ENCODE assay signal across 20 cellular contexts in genomic region chr10:77157248-77158019, GRCh38.
A peak's percentile ranks its signal among the peaks of the same experiment; 100 is the strongest.
DNase-seq lines count a peak whose midpoint lies in the region; ATAC-seq and TF ChIP-seq lines count a peak whose summit lies in the region.
"Had no signal": no experiment of that assay in that cellular context is flagged by ENCODE, and none has a peak within 500 bp of the region (broad histone marks: within the 10 kb centered on the region; RNA-seq: fewer than 3 reads in every experiment).

No MANE protein-coding gene starts in this region.

- peaks cover 38% of the 10 kb centered on the region for H3K4me1 ChIP-seq in RWPE2 (ENCODE audit: insufficient read depth, poor library complexity, severe bottlenecking)
- H3K4me1 ChIP-seq in gastroesophageal sphincter, result peaks cover 2 to 44% (median 12%) of the 10 kb centered on the region in 3 donors

- peak overlapping the region; percentile 96 for H3K27ac Mint-ChIP-seq in osteocyte (ENCODE audit: unreplicated experiment)
- no peak overlapping the region for H3K27ac Mint-ChIP-seq in immature natural killer cell
- H3K27ac Mint-ChIP-seq: endodermal cell; naive thymus-derived CD8-positive, alpha-beta T cell had no signal

- DNase-seq in RWPE2 (ENCODE audit: low spot score) (no peak), osteocyte (ENCODE audit: extremely low spot score, unreplicated experiment) (no peak), immature natural killer cell (no peak)
- DNase-seq: activated naive CD4-positive, alpha-beta T cell; DMS79 treated with DMSO at 0.1 percent for 48 hours; endodermal cell; GOT3; naive thymus-derived CD8-positive, alpha-beta T cell; NCI-H1048; NCI-H2107; NCI-H526; posterior cingulate gyrus; SHP77 treated with DMSO at 0.1 percent for 48 hours; stimulated activated CD4-positive, alpha-beta T cell treated with anti-CD3 and anti-CD28 coated beads, Interleukin-4, amount 100 ng/mL, for 24 hours had no signal

- no peak for ATAC-seq in RWPE2 (ENCODE audit: low read depth)
- ATAC-seq in gastroesophageal sphincter, result no peak
- no peak for ATAC-seq in HG03045 (IDR thresholded peaks at IDR 0.05; ENCODE audit: unreplicated experiment)
- no peak for ATAC-seq in GM21367 (IDR thresholded peaks at IDR 0.05; ENCODE audit: unreplicated experiment)
- ATAC-seq in GM18502 (IDR thresholded peaks at IDR 0.05; ENCODE audit: poor library complexity, unreplicated experiment), result no peak
- ATAC-seq: naive thymus-derived CD8-positive, alpha-beta T cell had no signal

- H3K4me3 ChIP-seq in RWPE2 (ENCODE audit: severe bottlenecking) (no peak overlapping the region), gastroesophageal sphincter (no peak overlapping the region)
- H3K4me3 ChIP-seq: skin epidermis had no signal

- H3K4me1 Mint-ChIP-seq in osteocyte (ENCODE audit: unreplicated experiment) (peaks cover 73% of the 10 kb centered on the region), immature natural killer cell (no peaks in the 10 kb centered on the region)
- H3K4me1 Mint-ChIP-seq: naive thymus-derived CD8-positive, alpha-beta T cell had no signal

- 76 to 90% methylated on average over 4 to 6 of the region's 9 CpGs for WGBS in gastroesophageal sphincter (ENCODE audit: low coverage in 1 of 2), 2 donors

- H3K36me3 Mint-ChIP-seq in osteocyte (ENCODE audit: unreplicated experiment) (peaks cover 6% of the 10 kb centered on the region), immature natural killer cell (no peaks in the 10 kb centered on the region)
- H3K36me3 Mint-ChIP-seq: naive thymus-derived CD8-positive, alpha-beta T cell had no signal

- TF ChIP-seq POLR2A in gastroesophageal sphincter (IDR thresholded peaks at IDR 0.05), result no peak

- TF ChIP-seq CTCF in C4-2B (conservative IDR thresholded peaks at IDR 0.05), result no peak
- no peak for TF ChIP-seq CTCF in RWPE2 (IDR thresholded peaks at IDR 0.05; ENCODE audit: poor library complexity, severe bottlenecking)
- no peak for TF ChIP-seq CTCF in gastroesophageal sphincter (IDR thresholded peaks at IDR 0.05)
- TF ChIP-seq CTCF in osteocyte (IDR thresholded peaks at IDR 0.05), result no peak

- H3K27me3 ChIP-seq in RWPE2 (ENCODE audit: insufficient read depth, poor library complexity, severe bottlenecking), result no peaks in the 10 kb centered on the region
- no peaks in the 10 kb centered on the region for H3K27me3 ChIP-seq in gastroesophageal sphincter

- H3K4me3 Mint-ChIP-seq in osteocyte (ENCODE audit: unreplicated experiment), result no peak overlapping the region
- H3K4me3 Mint-ChIP-seq in immature natural killer cell, result no peak overlapping the region
- H3K4me3 Mint-ChIP-seq: endodermal cell; naive thymus-derived CD8-positive, alpha-beta T cell had no signal

- no peaks in the 10 kb centered on the region for H3K36me3 ChIP-seq in RWPE2 (ENCODE audit: low read depth)
- H3K36me3 ChIP-seq in gastroesophageal sphincter, result no peaks in the 10 kb centered on the region

- H3K27me3 Mint-ChIP-seq in osteocyte (ENCODE audit: unreplicated experiment) (no peaks in the 10 kb centered on the region), immature natural killer cell (ENCODE audit: low read depth in 3 of 3) (peaks cover 0 to 2% (median 2%) of the 10 kb centered on the region in 3 donors)

- H3K27ac ChIP-seq in C4-2B, result peak overlapping the region; percentile 87
- peak overlapping the region; percentile 58 for H3K27ac ChIP-seq in RWPE2 (ENCODE audit: poor library complexity, severe bottlenecking)
- H3K27ac ChIP-seq in gastroesophageal sphincter, result peak overlapping the region in 3 of 4 donors; percentile 63 to 70 (median 69)
- H3K27ac ChIP-seq: skin epidermis had no signal

- TF ChIP-seq EP300 in gastroesophageal sphincter (IDR thresholded peaks at IDR 0.05), result no peak

- no peaks in the 10 kb centered on the region for H3K9me3 ChIP-seq in RWPE2 (ENCODE audit: severe bottlenecking)
- H3K9me3 ChIP-seq in gastroesophageal sphincter, result no peaks in the 10 kb centered on the region

- H3K9me3 Mint-ChIP-seq in osteocyte (ENCODE audit: unreplicated experiment), result no peaks in the 10 kb centered on the region
- no peaks in the 10 kb centered on the region for H3K9me3 Mint-ChIP-seq in immature natural killer cell
- H3K9me3 Mint-ChIP-seq: endodermal cell; naive thymus-derived CD8-positive, alpha-beta T cell had no signal
